ENCODE assay signal across 8 cellular contexts in genomic region chr2:70141754-70142589, GRCh38. TPM values are rescaled to one million over a fixed set of nuclear protein-coding genes. Genes with fewer than 3 reads are reported as not detected.
DNase-seq lines count a peak whose midpoint lies in the region; ATAC-seq and TF ChIP-seq lines count a peak whose summit lies in the region.

No MANE protein-coding gene starts in this region.

- peaks cover 5% of the 10 kb centered on the region for H3K23me2 ChIP-seq in H9 (ENCODE audit: insufficient read length, low read depth, low read length, poor library complexity, severe bottlenecking)

- no peaks in the 10 kb centered on the region for H3K9me3 ChIP-seq in H9 (ENCODE audit: control insufficient read depth, low read depth, low read length)

- H3K4me2 ChIP-seq in H9 (ENCODE audit: insufficient read depth, insufficient read length, low read length) = peak overlapping the region; percentile 77

- H3K27ac ChIP-seq in H9 (ENCODE audit: insufficient read length, low read depth, low read length) = peak overlapping the region; percentile 92

- DNase-seq in NCI-H748 (lab: John Stamatoyannopoulos, UW; ENCODE audit: unreplicated experiment) (peak; percentile 77), NCI-H748 treated with DMSO at 0.1 percent for 48 hours (lab: John Stamatoyannopoulos, UW) (no peak), H9 (peak; percentile 70), M059J (ENCODE audit: low read depth) (peak; percentile 43), fibroblast of peridontal ligament (ENCODE audit: extremely low read depth) (peak; percentile 49), neural crest cell (ENCODE audit: low read depth, low spot score) (peak; percentile 45)
- no peak for DNase-seq in activated CD8-positive, alpha-beta T cell treated with anti-CD3 and anti-CD28 coated beads, Interleukin-2, amount 10 ng/mL, durations not matched to agents 7 days and 5 days
- no peak for DNase-seq in central memory CD4-positive, alpha-beta T cell

- H3K4me3 Mint-ChIP-seq in H9 = peak overlapping the region; percentile 73 to 85
- peak overlapping the region; percentile 84 for H3K4me3 Mint-ChIP-seq in activated CD8-positive, alpha-beta T cell treated with anti-CD3 and anti-CD28 coated beads, Interleukin-2, amount 10 ng/mL, durations not matched to agents 7 days and 5 days
- peak overlapping the region; percentile 87 for H3K4me3 Mint-ChIP-seq in neural crest cell

- no peaks in the 10 kb centered on the region for H3K27me3 ChIP-seq in H9 (ENCODE audit: insufficient read depth, low read length)

- H3K4ac ChIP-seq in H9 (ENCODE audit: low read depth, low read length) = peak overlapping the region; percentile 82

- H2BK15ac ChIP-seq in H9 (ENCODE audit: low read depth, low read length) = no peak overlapping the region

- H3K27ac Mint-ChIP-seq in H9 = peak overlapping the region; percentile 99 to 100 (median 100)
- peak overlapping the region; percentile 99 for H3K27ac Mint-ChIP-seq in activated CD8-positive, alpha-beta T cell treated with anti-CD3 and anti-CD28 coated beads, Interleukin-2, amount 10 ng/mL, durations not matched to agents 7 days and 5 days
- H3K27ac Mint-ChIP-seq in neural crest cell (ENCODE audit: unreplicated experiment) = peak overlapping the region; percentile 99

- H3K9me3 Mint-ChIP-seq in H9 (no peaks in the 10 kb centered on the region; a peak in 1 of 5 replicates), neural crest cell (no peaks in the 10 kb centered on the region)
- H3K9me3 Mint-ChIP-seq in activated CD8-positive, alpha-beta T cell treated with anti-CD3 and anti-CD28 coated beads, Interleukin-2, amount 10 ng/mL, durations not matched to agents 7 days and 5 days (ENCODE audit: insufficient read depth) = no peaks in the 10 kb centered on the region

- no peaks in the 10 kb centered on the region for H3K79me1 ChIP-seq in H9 (ENCODE audit: insufficient read depth, low read depth, low read length, poor library complexity, severe bottlenecking)

- peak overlapping the region; percentile 7 for H2BK20ac ChIP-seq in H9 (ENCODE audit: low read depth, low read length, poor library complexity, severe bottlenecking)

- POLR2A ChIA-PET in activated CD8-positive, alpha-beta T cell treated with anti-CD3 and anti-CD28 coated beads, Interleukin-2, amount 10 ng/mL, durations not matched to agents 7 days and 5 days (lab: Charles Lee) = interaction anchor here (0.6 to 15.2 kb wide), 20 partner anchors 9 to 248 kb away, joined by 3 to 370 read pairs (median 10); partner anchors contain the start of genes C2orf42, MXD1, PCBP1 and SNRNP27

- peak; percentile 55 for ATAC-seq in activated CD8-positive, alpha-beta T cell treated with anti-CD3 and anti-CD28 coated beads, Interleukin-2, amount 10 ng/mL, durations not matched to agents 7 days and 5 days

- peaks cover 7% of the 10 kb centered on the region; the same call in 1 of the 2 replicates for H3K4me1 ChIP-seq in H9 (ENCODE audit: insufficient read depth, low read length)

- H2BK5ac ChIP-seq in H9 (ENCODE audit: insufficient read length, low read length) = peak overlapping the region; percentile 15

- H2AK5ac ChIP-seq in H9 (ENCODE audit: insufficient read length, low read length) = peak overlapping the region; percentile 46

- peaks cover 38 to 46% of the 10 kb centered on the region in 2 experiments for H3K4me1 Mint-ChIP-seq in H9
- peaks cover 79% of the 10 kb centered on the region for H3K4me1 Mint-ChIP-seq in activated CD8-positive, alpha-beta T cell treated with anti-CD3 and anti-CD28 coated beads, Interleukin-2, amount 10 ng/mL, durations not matched to agents 7 days and 5 days (ENCODE audit: low read depth)
- H3K4me1 Mint-ChIP-seq in neural crest cell = peaks cover 34% of the 10 kb centered on the region

- H3K14ac ChIP-seq in H9 (ENCODE audit: insufficient read depth, low read length) = peak overlapping the region; percentile 95

- H2BK12ac ChIP-seq in H9 (ENCODE audit: insufficient read length, low read depth, low read length) = peak overlapping the region; percentile 35

- peak overlapping the region; percentile 95 for H3K18ac ChIP-seq in H9 (ENCODE audit: insufficient read length, low read depth, low read length)

- H2BK120ac ChIP-seq in H9 (ENCODE audit: low read depth, low read length, poor library complexity, severe bottlenecking) = peak overlapping the region; percentile 91

- H3K27me3 Mint-ChIP-seq in H9 (ENCODE audit: low read depth) (no peaks in the 10 kb centered on the region), neural crest cell (ENCODE audit: low read depth) (no peaks in the 10 kb centered on the region)
- no peaks in the 10 kb centered on the region for H3K27me3 Mint-ChIP-seq in activated CD8-positive, alpha-beta T cell treated with anti-CD3 and anti-CD28 coated beads, Interleukin-2, amount 10 ng/mL, durations not matched to agents 7 days and 5 days (ENCODE audit: low read depth)

- H4K5ac ChIP-seq in H9 (ENCODE audit: insufficient read length, low read depth, low read length) = peak overlapping the region; percentile 87

- peak overlapping the region; percentile 95 for H4K91ac ChIP-seq in H9 (ENCODE audit: insufficient read length, low read depth, low read length)

- H3K36me3 Mint-ChIP-seq in H9 (ENCODE audit: insufficient read depth in 1 of 3, low read depth in 3 of 3) = no peaks in the 10 kb centered on the region
- H3K36me3 Mint-ChIP-seq in activated CD8-positive, alpha-beta T cell treated with anti-CD3 and anti-CD28 coated beads, Interleukin-2, amount 10 ng/mL, durations not matched to agents 7 days and 5 days (ENCODE audit: low read depth) = peaks cover 3% of the 10 kb centered on the region
- no peaks in the 10 kb centered on the region for H3K36me3 Mint-ChIP-seq in neural crest cell (ENCODE audit: low read depth)

- CTCF ChIA-PET in activated CD8-positive, alpha-beta T cell treated with anti-CD3 and anti-CD28 coated beads, Interleukin-2, amount 10 ng/mL, durations not matched to agents 7 days and 5 days (lab: Charles Lee) = interaction anchor here (1.0 to 6.2 kb wide), 18 partner anchors 9 to 417 kb away, joined by 3 to 103 read pairs (median 10); partner anchors contain the start of genes MXD1 and SNRNP27

- WGBS in H9 (ENCODE audit: extremely low coverage, insufficient read length, low lambda C conversion rate) = no CpG with 5 or more reads among the region's 76 CpGs

- no peak for TF ChIP-seq CTCF in H9 (conservative IDR thresholded peaks at IDR 0.05)
- no peak for TF ChIP-seq CTCF in neural crest cell (conservative IDR thresholded peaks at IDR 0.05)

- H3K9ac ChIP-seq in H9 (ENCODE audit: extremely low read depth, insufficient read length, low read length) = peak overlapping the region; percentile 92

- H4K8ac ChIP-seq in H9 (replicated peaks; ENCODE audit: insufficient read length, low read depth, low read length) = peak overlapping the region; percentile 36

- H2AFZ ChIP-seq in H9 (ENCODE audit: low read length) = no peak overlapping the region

- H3K56ac ChIP-seq in H9 (ENCODE audit: insufficient read length, low read depth, low read length) = peak overlapping the region; percentile 76

- H3K79me2 ChIP-seq in H9 (ENCODE audit: insufficient read depth, low read length) = no peaks in the 10 kb centered on the region

- no peak overlapping the region for H3K23ac ChIP-seq in H9 (ENCODE audit: insufficient read length, low read depth, low read length)

- peak overlapping the region; percentile 91 for H3T11ph ChIP-seq in H9 (ENCODE audit: low read length)

- no peaks in the 10 kb centered on the region for H4K20me1 ChIP-seq in H9 (ENCODE audit: control insufficient read depth, insufficient read depth, insufficient read length)

RNA-seq across cellular contexts. Expression of gene C2orf42, which starts 48.8 kb away (rescaled TPM):
- total RNA-seq in H9 (2021) (14.8 and 19.0 TPM in 2 replicates), neural crest cell (19.5 and 20.7 TPM in 2 replicates)
- total RNA-seq in M059J (2014; rRNA removed; shearing (Covaris generic)) = 10.5 and 12.5 TPM in 2 replicates
- total RNA-seq in activated CD8-positive, alpha-beta T cell treated with anti-CD3 and anti-CD28 coated beads, Interleukin-2, amount 10 ng/mL, durations not matched to agents 7 days and 5 days = 10 to 100 TPM; 23.0 to 29.4 TPM

RNA-seq across cellular contexts. Expression of gene PCBP1, which starts 54.7 kb away (rescaled TPM):
- 457 and 465 TPM in 2 replicates for total RNA-seq in H9 (2021)
- 24.5 and 37.7 TPM in 2 replicates for total RNA-seq in M059J (2014; rRNA removed; shearing (Covaris generic))
- 100 to 1,000 TPM; 516 to 518 TPM for total RNA-seq in activated CD8-positive, alpha-beta T cell treated with anti-CD3 and anti-CD28 coated beads, Interleukin-2, amount 10 ng/mL, durations not matched to agents 7 days and 5 days
- 365 and 382 TPM in 2 replicates for total RNA-seq in neural crest cell

Comparison
In these comparisons a context has a peak if more than half of its experiments do, and no peak if none do; other contexts are left out.
1. DNase-seq: peak in NCI-H748 (single experiment), H9 (single experiment), M059J (single experiment), fibroblast of peridontal ligament (single experiment) and neural crest cell (single experiment); none in NCI-H748 treated with DMSO at 0.1 percent for 48 hours (single experiment), activated CD8-positive, alpha-beta T cell treated with anti-CD3 and anti-CD28 coated beads, Interleukin-2, amount 10 ng/mL, durations not matched to agents 7 days and 5 days (single experiment) and central memory CD4-positive, alpha-beta T cell (single experiment).
2. Peak in every context shown above with its lines, with median percentiles within 50 percentile points of each other: H3K27ac Mint-ChIP-seq and H3K4me3 Mint-ChIP-seq.